23 cellular contexts compared by ENCODE assay signal in genomic region chrX:71994601-71995000, GRCh38.
"Had no signal": no experiment of that assay in that cellular context is flagged by ENCODE, and none has a peak within 500 bp of the region (broad histone marks: within the 10 kb centered on the region; RNA-seq: fewer than 3 reads in every experiment).

No MANE protein-coding gene starts in this region.

- H3K4me3 ChIP-seq: esophagus muscularis mucosa, gastrocnemius medialis, lower lobe of right lung, prostate gland, testis, uterus had no signal

- H3K4me3 Mint-ChIP-seq: activated B cell treated with CpG ODN at 0.5 μM for 24 hours; activated CD4-positive, alpha-beta memory T cell treated with anti-CD3 and anti-CD28 coated beads for 36 hours; activated CD4-positive, alpha-beta T cell treated with anti-CD3 and anti-CD28 coated beads for 36 hours; activated naive CD8-positive, alpha-beta T cell treated with anti-CD3 and anti-CD28 coated beads, Interleukin-2, amount 10 ng/mL, durations not matched to agents 7 days and 5 days; dendritic cell treated with granulocyte-macrophage colony-stimulating factor and Interleukin-4, amounts not matched to agents 40 ng/mL and 50 ng/mL, for 4 days had no signal

- H3K27ac ChIP-seq: esophagus muscularis mucosa, gastrocnemius medialis, lower lobe of right lung, prostate gland, testis, uterus had no signal

- H3K27me3 Mint-ChIP-seq: activated CD4-positive, alpha-beta memory T cell treated with anti-CD3 and anti-CD28 coated beads for 36 hours; activated CD4-positive, alpha-beta T cell treated with anti-CD3 and anti-CD28 coated beads for 36 hours had no signal

- DNase-seq: activated B cell treated with CpG ODN at 0.5 μM for 24 hours; activated CD4-positive, alpha-beta memory T cell treated with anti-CD3 and anti-CD28 coated beads for 36 hours; activated CD4-positive, alpha-beta T cell treated with anti-CD3 and anti-CD28 coated beads for 36 hours; activated naive CD4-positive, alpha-beta T cell treated with Interleukin-2 at 50 U/mL for 16 hours; activated naive CD8-positive, alpha-beta T cell treated with anti-CD3 and anti-CD28 coated beads, Interleukin-2, amount 10 ng/mL, durations not matched to agents 7 days and 5 days; activated T-cell treated with anti-CD3 and anti-CD28 coated beads, Interleukin-2, amount 50 U/mL, for 48 hours; amygdala; effector CD8-positive, alpha-beta T cell; gastrocnemius medialis; head of caudate nucleus; lower lobe of right lung; naive thymus-derived CD4-positive, alpha-beta T cell; stimulated activated CD4-positive, alpha-beta T cell treated with anti-CD3 and anti-CD28 coated beads, Interleukin-2, amount 100 ng/mL, for 48 hours; stimulated activated CD8-positive, alpha-beta memory T cell treated with anti-CD3 and anti-CD28 coated beads, Interleukin-4, amount 100 ng/mL, for 48 hours; stimulated activated naive CD4-positive, alpha-beta T cell; T-helper 9 cell; testis; trophoblast cell; uterus had no signal

- H3K4me1 ChIP-seq: lower lobe of right lung, prostate gland, testis, uterus had no signal

- H3K36me3 Mint-ChIP-seq: activated CD4-positive, alpha-beta memory T cell treated with anti-CD3 and anti-CD28 coated beads for 36 hours; activated naive CD8-positive, alpha-beta T cell treated with anti-CD3 and anti-CD28 coated beads, Interleukin-2, amount 10 ng/mL, durations not matched to agents 7 days and 5 days; naive thymus-derived CD4-positive, alpha-beta T cell had no signal

- ATAC-seq: activated CD4-positive, alpha-beta T cell treated with anti-CD3 and anti-CD28 coated beads for 36 hours; gastrocnemius medialis; left lobe of liver; lower lobe of right lung; naive thymus-derived CD4-positive, alpha-beta T cell had no signal

- H3K27ac Mint-ChIP-seq: activated B cell treated with CpG ODN at 0.5 μM for 24 hours; activated CD4-positive, alpha-beta memory T cell treated with anti-CD3 and anti-CD28 coated beads for 36 hours; activated CD4-positive, alpha-beta T cell treated with anti-CD3 and anti-CD28 coated beads for 36 hours; activated naive CD8-positive, alpha-beta T cell treated with anti-CD3 and anti-CD28 coated beads, Interleukin-2, amount 10 ng/mL, durations not matched to agents 7 days and 5 days; dendritic cell treated with granulocyte-macrophage colony-stimulating factor and Interleukin-4, amounts not matched to agents 40 ng/mL and 50 ng/mL, for 4 days had no signal

- H3K27me3 ChIP-seq: esophagus muscularis mucosa, gastrocnemius medialis, testis, uterus had no signal

- H3K36me3 ChIP-seq: esophagus muscularis mucosa, gastrocnemius medialis, lower lobe of right lung, prostate gland, uterus had no signal

- H3K9me3 Mint-ChIP-seq: activated B cell treated with CpG ODN at 0.5 μM for 24 hours; activated CD4-positive, alpha-beta memory T cell treated with anti-CD3 and anti-CD28 coated beads for 36 hours; activated naive CD8-positive, alpha-beta T cell treated with anti-CD3 and anti-CD28 coated beads, Interleukin-2, amount 10 ng/mL, durations not matched to agents 7 days and 5 days; dendritic cell treated with granulocyte-macrophage colony-stimulating factor and Interleukin-4, amounts not matched to agents 40 ng/mL and 50 ng/mL, for 4 days; naive thymus-derived CD4-positive, alpha-beta T cell had no signal

- H3K9me3 ChIP-seq: esophagus muscularis mucosa, gastrocnemius medialis, lower lobe of right lung, prostate gland, testis, uterus had no signal
